8 cellular contexts compared by ENCODE assay signal in genomic region chr16:31458835-31459721, GRCh38. TPM values are rescaled to one million over a fixed set of nuclear protein-coding genes. Genes with fewer than 3 reads are reported as not detected.
DNase-seq lines count a peak whose midpoint lies in the region; ATAC-seq and TF ChIP-seq lines count a peak whose summit lies in the region.

ARMC5 (plus strand) TSS chr16:31459501; CDS start chr16:31459525, 24 bp downstream.

- no peaks in the 10 kb centered on the region for H3K27me3 Mint-ChIP-seq in memory B cell

- POLR2A ChIA-PET in activated CD8-positive, alpha-beta memory T cell treated with anti-CD3 and anti-CD28 coated beads for 36 hours (lab: Charles Lee): interaction anchor here (0.6 to 2.8 kb wide), 11 partner anchors 18 to 425 kb away, joined by 3 to 15 read pairs (median 4); partner anchors contain the start of genes FUS, RUSF1, STX4 and ZNF267

- H3K9me3 Mint-ChIP-seq in memory B cell: no peaks in the 10 kb centered on the region

- no peaks in the 10 kb centered on the region for H3K9me3 ChIP-seq in effector memory CD4-positive, alpha-beta T cell (ENCODE audit: control insufficient read depth, low read length)

- H3K27ac Mint-ChIP-seq in memory B cell: peak within 1 kb of the TSS; percentile 94

- peaks cover 8% of the 10 kb centered on the region for H3K36me3 Mint-ChIP-seq in memory B cell

- H3K27me3 ChIP-seq in effector memory CD4-positive, alpha-beta T cell (replicated peaks; ENCODE audit: control insufficient read depth, insufficient read depth, low read length, poor library complexity, severe bottlenecking): no peaks in the 10 kb centered on the region

- peaks cover 25% of the 10 kb centered on the region for H3K4me1 ChIP-seq in effector memory CD4-positive, alpha-beta T cell (ENCODE audit: control insufficient read depth, insufficient read depth, low read length, poor library complexity, severe bottlenecking)

- TF ChIP-seq CTCF in GM20000 (IDR thresholded peaks at IDR 0.05; ENCODE audit: extremely low read depth, missing control alignments): peak; percentile 79

- H3K4me1 Mint-ChIP-seq in memory B cell: peaks cover 24% of the 10 kb centered on the region

- CTCF ChIA-PET in activated CD8-positive, alpha-beta memory T cell treated with anti-CD3 and anti-CD28 coated beads for 36 hours (lab: Charles Lee): interaction anchor here (0.9 to 2.4 kb wide), 11 partner anchors 12 to 410 kb away, joined by 3 to 19 read pairs (median 3); partner anchors contain the start of genes FUS, TGFB1I1 and ZNF843

- DNase-seq in COR-L47 (lab: John Stamatoyannopoulos, UW) (peak; percentile 98), GM20000 (ENCODE audit: low spot score) (peak; percentile 92), HT-29 (ENCODE audit: low spot score) (peak; percentile 97), memory B cell (ENCODE audit: low spot score in 2 of 2) (peak; percentile 95 to 99)
- DNase-seq in NK-92 treated with Interleukin-12 subunit alpha and Interleukin-12 subunit beta, amount 100 ng/mL, for 24 hours (lab: John Stamatoyannopoulos, UW): peak; percentile 96
- peak; percentile 94 to 97 (median 95) for DNase-seq in effector memory CD4-positive, alpha-beta T cell
- peak; percentile 93 for DNase-seq in stimulated activated CD8-positive, alpha-beta memory T cell treated with anti-CD3 and anti-CD28 coated beads, Interleukin-12 subunit alpha, Interleukin-12 subunit beta, amount 100 ng/mL, for 24 hours (ENCODE audit: extremely low read depth)

- H3K27ac ChIP-seq in effector memory CD4-positive, alpha-beta T cell (ENCODE audit: insufficient read depth, low read length, poor library complexity, severe bottlenecking): peak within 1 kb of the TSS; percentile 99

- H3K4me3 ChIP-seq in effector memory CD4-positive, alpha-beta T cell (ENCODE audit: insufficient read depth, low read depth, low read length, poor library complexity, severe bottlenecking): peak within 1 kb of the TSS; percentile 86

- H3K36me3 ChIP-seq in effector memory CD4-positive, alpha-beta T cell (ENCODE audit: control insufficient read depth, insufficient read depth, low read length): peaks cover 10% of the 10 kb centered on the region

- peak within 1 kb of the TSS; percentile 86 for H3K4me3 Mint-ChIP-seq in memory B cell

- ATAC-seq in memory B cell (ENCODE audit: low read depth): peak; percentile 71

RNA-seq across cellular contexts. Expression of gene ARMC5, which starts in this region (rescaled TPM):
- 31.0 and 33.1 TPM in 2 replicates for total RNA-seq in HT-29 (2014; rRNA removed; shearing (Covaris generic))
- 10 to 100 TPM; 11.8 to 12.3 TPM for total RNA-seq in activated CD8-positive, alpha-beta memory T cell treated with anti-CD3 and anti-CD28 coated beads for 36 hours

Comparison
In these comparisons a context has a peak if more than half of its experiments do, and no peak if none do; other contexts are left out.
1. Peak in every context shown above with its lines: DNase-seq, ATAC-seq, H3K4me3 ChIP-seq and H3K27ac ChIP-seq.